ENCODE assay signal across 23 cellular contexts in genomic region chr22:49426098-49426497, GRCh38.
DNase-seq lines count a peak whose midpoint lies in the region; ATAC-seq, FAIRE-seq and TF ChIP-seq lines count a peak whose summit lies in the region.
"Had no signal": no experiment of that assay in that cellular context is flagged by ENCODE, and none has a peak within 500 bp of the region (broad histone marks: within the 10 kb centered on the region; RNA-seq: fewer than 3 reads in every experiment).

No MANE protein-coding gene starts in this region.

- H3K9ac ChIP-seq in kidney (ENCODE audit: low read length in 2 of 2), result no peak overlapping the region

- H3K9me3 ChIP-seq in right atrium auricular region (peaks cover 0 to 12% of the 10 kb centered on the region in 2 donors), kidney (ENCODE audit: control insufficient read depth in 1 of 2, low read length in 2 of 2) (peaks cover 0 to 3% of the 10 kb centered on the region in 2 donors), prostate gland (no peaks in the 10 kb centered on the region)
- H3K9me3 ChIP-seq: A549, MG63, SJSA1 had no signal

- FAIRE-seq in kidney (lab: Jason Lieb, UNC), result no peak
- FAIRE-seq: A549, HTR-8/SVneo had no signal

- H3K36me3 ChIP-seq in right atrium auricular region (no peaks in the 10 kb centered on the region), kidney (ENCODE audit: control insufficient read depth in 1 of 2, insufficient read depth in 2 of 2, low read length in 2 of 2) (no peaks in the 10 kb centered on the region), prostate gland (no peaks in the 10 kb centered on the region)
- H3K36me3 ChIP-seq: MG63, SJSA1 had no signal

- DNase-seq in cardiac septum (ENCODE audit: low spot score) (peak; percentile 29), right atrium auricular region (ENCODE audit: low spot score) (no peak), NCI-H2171 (lab: John Stamatoyannopoulos, UW) (peak; percentile 63), kidney (peak; percentile 29), type B pancreatic cell (ENCODE audit: extremely low spot score, unreplicated experiment) (peak; percentile 16), prostate gland (ENCODE audit: low spot score) (no peak), GM19240 (ENCODE audit: insufficient read length, low spot score) (no peak)
- DNase-seq: Calu3; CD8-positive, alpha-beta memory T cell; H9; KBM-7; MG63; NCI-H2029; NCI-H526 treated with DMSO at 0.1 percent for 48 hours; PC-9; Right ventricle myocardium superior; RPMI8226 had no signal

- no peak for ATAC-seq in HG03280 (IDR thresholded peaks at IDR 0.05; ENCODE audit: unreplicated experiment)
- ATAC-seq: A549 had no signal

- TF ChIP-seq CTCF in right atrium auricular region (IDR thresholded peaks at IDR 0.05), result no peak
- TF ChIP-seq CTCF in kidney (IDR thresholded peaks at IDR 0.05; ENCODE audit: borderline replicate concordance, extremely low read depth, insufficient read depth), result no peak
- no peak for TF ChIP-seq CTCF in type B pancreatic cell (conservative IDR thresholded peaks at IDR 0.05)
- TF ChIP-seq CTCF in prostate gland (IDR thresholded peaks at IDR 0.05), result no peak

- no peaks in the 10 kb centered on the region for H3K4me1 ChIP-seq in right atrium auricular region
- H3K4me1 ChIP-seq in kidney (ENCODE audit: control insufficient read depth in 1 of 2, insufficient read depth in 1 of 2, low read depth in 1 of 2, low read length in 2 of 2), result no peaks in the 10 kb centered on the region
- no peaks in the 10 kb centered on the region for H3K4me1 ChIP-seq in prostate gland (replicated peaks)
- H3K4me1 ChIP-seq: A549, SJSA1 had no signal

- no peak overlapping the region for H3K4me3 ChIP-seq in right atrium auricular region
- H3K4me3 ChIP-seq in kidney (ENCODE audit: low read length in 2 of 2), result no peak overlapping the region
- no peak overlapping the region for H3K4me3 ChIP-seq in prostate gland
- H3K4me3 ChIP-seq: A549, GM23338, MG63, PC-9, SJSA1 had no signal

- H3K27ac ChIP-seq in right atrium auricular region (no peak overlapping the region), kidney (ENCODE audit: low read depth in 2 of 2, low read length in 2 of 2) (no peak overlapping the region), prostate gland (no peak overlapping the region)
- H3K27ac ChIP-seq: A549, PC-9, SJSA1 had no signal

- H3K27me3 Mint-ChIP-seq in type B pancreatic cell, result peaks cover 62% of the 10 kb centered on the region

- intact Hi-C loops in cardiac septum (cut with DNase I), result no loop called here
- intact Hi-C loops in kidney (cut with DNase I), result no loop called here
- intact Hi-C loops in prostate gland (cut with DNase I), result no loop called here

- no peaks in the 10 kb centered on the region for H3K4me1 Mint-ChIP-seq in type B pancreatic cell (ENCODE audit: unreplicated experiment)
- H3K4me1 Mint-ChIP-seq: CD8-positive, alpha-beta memory T cell; GM23338 had no signal

- WGBS in prostate gland, result 45% methylated on average over 7 of the region's 7 CpGs

- H3K27ac Mint-ChIP-seq in type B pancreatic cell, result no peak overlapping the region
- H3K27ac Mint-ChIP-seq: CD14-positive monocyte, GM23338, H9 had no signal

- TF ChIP-seq POLR2A in prostate gland (IDR thresholded peaks at IDR 0.05), result no peak

- H3K4me3 Mint-ChIP-seq in type B pancreatic cell, result no peak overlapping the region
- H3K4me3 Mint-ChIP-seq: CD14-positive monocyte; CD8-positive, alpha-beta memory T cell; GM23338; H9 had no signal

- no peaks in the 10 kb centered on the region for H3K27me3 ChIP-seq in right atrium auricular region
- H3K27me3 ChIP-seq in prostate gland (replicated peaks; ENCODE audit: insufficient read depth), result peaks cover 9% of the 10 kb centered on the region
- H3K27me3 ChIP-seq: SJSA1 had no signal

- H3K9me3 Mint-ChIP-seq in type B pancreatic cell, result no peaks in the 10 kb centered on the region
- H3K9me3 Mint-ChIP-seq: GM23338, H9 had no signal

- H3K36me3 Mint-ChIP-seq in type B pancreatic cell, result no peaks in the 10 kb centered on the region
- H3K36me3 Mint-ChIP-seq: CD14-positive monocyte; CD8-positive, alpha-beta memory T cell had no signal

Comparison
In these comparisons a context has a peak if more than half of its experiments do, and no peak if none do; other contexts are left out.
1. DNase-seq: peak in cardiac septum (single experiment), NCI-H2171 (single experiment), kidney (single experiment) and type B pancreatic cell (single experiment); none in right atrium auricular region (single experiment), prostate gland (single experiment) and GM19240 (single experiment).